Comparison of ENCODE assay signal across 8 cellular contexts in the genomic region with DNA sequence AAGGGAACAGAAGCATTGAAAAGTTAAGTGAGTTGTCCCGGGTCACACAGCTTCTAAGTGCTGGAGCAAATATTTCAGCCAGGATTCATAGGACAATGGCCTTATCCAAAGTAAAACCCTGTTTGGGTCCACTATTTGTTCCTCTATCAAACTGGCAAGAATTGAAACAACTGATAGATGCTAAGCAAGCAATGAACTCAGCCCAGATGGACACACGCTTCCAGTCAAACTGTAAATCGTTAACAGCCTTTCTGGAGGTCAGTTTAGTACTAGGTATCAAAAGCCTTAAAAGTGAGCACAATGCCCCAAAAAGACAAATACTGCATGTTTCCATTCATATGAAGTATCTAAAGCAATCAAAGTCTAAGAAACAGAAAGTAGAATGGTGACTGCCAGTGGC. TPM values are rescaled to one million over a fixed set of nuclear protein-coding genes. Genes with fewer than 3 reads are reported as not detected.
DNase-seq lines count a peak whose midpoint lies in the region; ATAC-seq and TF ChIP-seq lines count a peak whose summit lies in the region.

No MANE protein-coding gene starts in this region.

- H3K14ac ChIP-seq in trophoblast cell (ENCODE audit: low read length), result no peak overlapping the region

- no peak overlapping the region for H2AK5ac ChIP-seq in trophoblast cell (ENCODE audit: low read length)

- no peak overlapping the region for H2BK120ac ChIP-seq in trophoblast cell (ENCODE audit: insufficient read depth, low read length, poor library complexity)

- no peak overlapping the region for H2BK5ac ChIP-seq in trophoblast cell (ENCODE audit: low read depth, low read length, poor library complexity)

- H4K20me1 ChIP-seq in Karpas-422 (ENCODE audit: insufficient read depth, low read depth, low read length), result no peaks in the 10 kb centered on the region

- no peak overlapping the region for H3K18ac ChIP-seq in trophoblast cell (ENCODE audit: low read length)

- no peak overlapping the region for H2BK12ac ChIP-seq in trophoblast cell (ENCODE audit: low read length)

- intact Hi-C loops in CD14-positive monocyte (cut with micrococcal nuclease) (loop anchor here (2.0 to 5.0 kb wide), 2 partner anchors 51 kb away; partner anchors contain the start of genes C1orf50 (in 2 of the 2) and P3H1 (in 2 of the 2)), dorsolateral prefrontal cortex (cut with DNase I) (loop anchor here (1.0 to 2.0 kb wide), 3 partner anchors 28 to 51 kb away; partner anchors contain the start of genes C1orf50 (in 2 of the 2), P3H1 (in 2 of the 2) and ZNF691 (in 2 of the 2))

- H3K36me3 ChIP-seq in Karpas-422 (ENCODE audit: insufficient read depth, low read length), result no peaks in the 10 kb centered on the region
- H3K36me3 ChIP-seq in trophoblast cell (ENCODE audit: control insufficient read depth in 1 of 2, insufficient read depth in 2 of 2, low read length in 2 of 2), result no peaks in the 10 kb centered on the region

- H3K79me1 ChIP-seq in trophoblast cell (ENCODE audit: low read length), result peaks cover 6% of the 10 kb centered on the region

- peaks cover 46% of the 10 kb centered on the region for H3K4me1 Mint-ChIP-seq in CD14-positive monocyte
- peaks cover 41% of the 10 kb centered on the region for H3K4me1 Mint-ChIP-seq in neural crest cell

- H3K4me2 ChIP-seq in Karpas-422 (ENCODE audit: low read depth, low read length, poor library complexity, severe bottlenecking) (peak overlapping the region; percentile 83), trophoblast cell (ENCODE audit: low read length) (no peak overlapping the region)

- H3K36me3 Mint-ChIP-seq in CD14-positive monocyte (peaks cover 21 to 30% of the 10 kb centered on the region in 2 donors), neural crest cell (ENCODE audit: low read depth) (peaks cover 4% of the 10 kb centered on the region)

- no peak overlapping the region for H3K9ac ChIP-seq in Karpas-422 (ENCODE audit: low read length)
- no peak overlapping the region for H3K9ac ChIP-seq in trophoblast cell (ENCODE audit: low read length)

- H3K79me2 ChIP-seq in Karpas-422 (ENCODE audit: low read length) (no peaks in the 10 kb centered on the region), trophoblast cell (ENCODE audit: control insufficient read depth, insufficient read depth, low read length, poor library complexity) (peaks cover 7% of the 10 kb centered on the region)

- no peak overlapping the region for H3K23ac ChIP-seq in trophoblast cell (ENCODE audit: low read length)

- H3K27me3 Mint-ChIP-seq in CD14-positive monocyte (ENCODE audit: low read depth in 3 of 3) (peaks cover 0 to 2% (median 0%) of the 10 kb centered on the region in 3 donors), neural crest cell (ENCODE audit: low read depth) (no peaks in the 10 kb centered on the region)

- H3K4me1 ChIP-seq in Karpas-422 (ENCODE audit: low read length) (peaks cover 21% of the 10 kb centered on the region), trophoblast cell (ENCODE audit: control insufficient read depth in 1 of 2, insufficient read depth in 2 of 2, low read length in 2 of 2) (peaks cover 8% of the 10 kb centered on the region in 2 experiments)

- no peaks in the 10 kb centered on the region for H3K9me2 ChIP-seq in Karpas-422 (replicated peaks; ENCODE audit: insufficient read depth, low read length)

- no peak overlapping the region for H4K12ac ChIP-seq in trophoblast cell (ENCODE audit: low read depth, low read length)

- TF ChIP-seq CTCF in CD14-positive monocyte (IDR thresholded peaks at IDR 0.05) (no peak), dorsolateral prefrontal cortex (IDR thresholded peaks at IDR 0.05 in 54 of 56, conservative IDR thresholded peaks at IDR 0.05 in 2 of 56; ENCODE audit: low read depth in 1 of 56, partially characterized antibody in 56 of 56) (no peak), neural crest cell (conservative IDR thresholded peaks at IDR 0.05) (no peak)

- H3K9me3 Mint-ChIP-seq in CD14-positive monocyte, result no peaks in the 10 kb centered on the region
- no peaks in the 10 kb centered on the region for H3K9me3 Mint-ChIP-seq in neural crest cell

- H3K27ac ChIP-seq in Karpas-422 (ENCODE audit: low read length), result no peak overlapping the region
- H3K27ac ChIP-seq in dorsolateral prefrontal cortex, result peak overlapping the region in 9 of 59 donors; percentile 47 to 98 (median 96)
- no peak overlapping the region for H3K27ac ChIP-seq in trophoblast cell (ENCODE audit: low read depth, low read length)

- H3K27ac Mint-ChIP-seq in CD14-positive monocyte, result no peak overlapping the region
- H3K27ac Mint-ChIP-seq in neural crest cell (ENCODE audit: unreplicated experiment), result no peak overlapping the region

- no peak overlapping the region for H4K8ac ChIP-seq in trophoblast cell (ENCODE audit: low read depth, low read length)

- H3K4me3 Mint-ChIP-seq in CD14-positive monocyte, result peak overlapping the region; percentile 24 to 82
- peak overlapping the region; percentile 62 for H3K4me3 Mint-ChIP-seq in neural crest cell

- no peak overlapping the region for H3K4ac ChIP-seq in trophoblast cell (ENCODE audit: low read depth, low read length)

- no peaks in the 10 kb centered on the region for H3K27me3 ChIP-seq in Karpas-422 (ENCODE audit: low read length)
- no peaks in the 10 kb centered on the region for H3K27me3 ChIP-seq in dorsolateral prefrontal cortex
- H3K27me3 ChIP-seq in trophoblast cell (ENCODE audit: insufficient read depth, low read length), result no peaks in the 10 kb centered on the region

- H4K91ac ChIP-seq in trophoblast cell (ENCODE audit: low read depth, low read length), result no peak overlapping the region

- H3K4me3 ChIP-seq in Karpas-422 (ENCODE audit: low read length) (peak overlapping the region; percentile 83), dorsolateral prefrontal cortex (peak overlapping the region in 49 of 59 donors; percentile 64 to 94 (median 79)), trophoblast cell (ENCODE audit: low read depth, low read length) (no peak overlapping the region)

- H3K9me3 ChIP-seq in Karpas-422 (ENCODE audit: low read length) (no peaks in the 10 kb centered on the region), trophoblast cell (ENCODE audit: insufficient read depth, low read depth, low read length) (no peaks in the 10 kb centered on the region)

- WGBS in trophoblast cell (ENCODE audit: extremely low coverage, insufficient coverage, insufficient read length), result no CpG with 5 or more reads among the region's 3 CpGs

- ATAC-seq in GM19452 (IDR thresholded peaks at IDR 0.05; ENCODE audit: unreplicated experiment), result no peak

- 0 out of 2 replicates have a peak overlapping the region, but pooled peaks have one; percentile 40 for H2AFZ ChIP-seq in Karpas-422 (ENCODE audit: low read length)
- no peak overlapping the region for H2AFZ ChIP-seq in trophoblast cell (ENCODE audit: insufficient read depth, low read length, poor library complexity)

- DNase-seq in CD14-positive monocyte (ENCODE audit: low spot score) (no peak), Karpas-422 (no peak), dorsolateral prefrontal cortex (no peak), neural crest cell (ENCODE audit: low read depth, low spot score) (no peak), NCI-H82 treated with DMSO at 0.1 percent for 48 hours (lab: John Stamatoyannopoulos, UW; ENCODE audit: unreplicated experiment) (no peak), trophoblast cell (no peak), cortex of kidney (lab: John Stamatoyannopoulos, UW) (no peak)

RNA-seq across cellular contexts. Expression of gene SVBP, which starts 0.8 kb away (rescaled TPM):
- 10 to 100 TPM; 54.3 to 56.1 TPM for polyA plus RNA-seq in CD14-positive monocyte
- 18.2 and 45.4 TPM in 2 replicates for total RNA-seq in Karpas-422 (2014; rRNA removed; shearing (Covaris generic); ENCODE audit: low replicate concordance)
- total RNA-seq in dorsolateral prefrontal cortex (10 to 100 TPM; 12.2 to 34.0 (median 22.7) TPM), neural crest cell (46.5 and 47.9 TPM in 2 replicates)
- polyA plus RNA-seq in trophoblast cell (2013), result 47.5 and 50.1 TPM in 2 replicates

RNA-seq across cellular contexts. Expression of gene ERMAP, which starts 1.1 kb away (rescaled TPM):
- polyA plus RNA-seq in CD14-positive monocyte, result 1 to 10 TPM; 6.0 to 8.4 TPM
- total RNA-seq in Karpas-422 (2014; rRNA removed; shearing (Covaris generic); ENCODE audit: low replicate concordance), result 0.54 and 1.6 TPM in 2 replicates
- total RNA-seq in dorsolateral prefrontal cortex (10 to 100 TPM in 64 of 120 experiments, 1 to 10 TPM in 56; 5.9 to 20.1 (median 10.3) TPM), neural crest cell (7.1 and 8.8 TPM in 2 replicates)
- 2.9 and 3.2 TPM in 2 replicates for polyA plus RNA-seq in trophoblast cell (2013)

RNA-seq across cellular contexts. Expression of gene ZNF691, which starts 28.4 kb away (rescaled TPM):
- 1 to 10 TPM; 1.3 to 1.8 TPM for polyA plus RNA-seq in CD14-positive monocyte
- 15.4 and 18.3 TPM in 2 replicates for total RNA-seq in Karpas-422 (2014; rRNA removed; shearing (Covaris generic); ENCODE audit: low replicate concordance)
- total RNA-seq in dorsolateral prefrontal cortex (10 to 100 TPM in 24 of 120 experiments, 1 to 10 TPM in 96; 5.0 to 13.7 (median 8.4) TPM), neural crest cell (19.1 TPM in 2 replicates)
- 5.8 and 6.3 TPM in 2 replicates for polyA plus RNA-seq in trophoblast cell (2013)

RNA-seq across cellular contexts. Expression of gene TMEM269, which starts 33.2 kb away (rescaled TPM):
- not detected for polyA plus RNA-seq in CD14-positive monocyte
- total RNA-seq in Karpas-422 (2014; rRNA removed; shearing (Covaris generic); ENCODE audit: low replicate concordance), result not detected in 2 replicates
- total RNA-seq in dorsolateral prefrontal cortex, result 1 to 10 TPM in 21 of 120 experiments, under 1 TPM in 80, not detected in 19; 0.14 to 2.3 (median 0.55) TPM
- total RNA-seq in neural crest cell, result 0.70 and 0.91 TPM in 2 replicates
- 0.18 and 0.25 TPM in 2 replicates for polyA plus RNA-seq in trophoblast cell (2013)

RNA-seq across cellular contexts. Expression of gene C1orf50, which starts 50.9 kb away (rescaled TPM):
- polyA plus RNA-seq in CD14-positive monocyte, result 1 to 10 TPM; 3.7 to 9.2 TPM
- total RNA-seq in Karpas-422 (2014; rRNA removed; shearing (Covaris generic); ENCODE audit: low replicate concordance), result 5.5 and 12.2 TPM in 2 replicates
- total RNA-seq in dorsolateral prefrontal cortex (10 to 100 TPM in 68 of 120 experiments, 1 to 10 TPM in 52; 5.1 to 19.5 (median 10.6) TPM), neural crest cell (9.7 and 13.6 TPM in 2 replicates)
- polyA plus RNA-seq in trophoblast cell (2013), result 1.8 and 3.0 TPM in 2 replicates
